Comparison of ENCODE assay signal across 11 cellular contexts in genomic region chr11:3989251-3989650, GRCh38.
A peak's percentile ranks its signal among the peaks of the same experiment; 100 is the strongest.
DNase-seq lines count a peak whose midpoint lies in the region; ATAC-seq and TF ChIP-seq lines count a peak whose summit lies in the region.
"Had no signal": no experiment of that assay in that cellular context is flagged by ENCODE, and none has a peak within 500 bp of the region (broad histone marks: within the 10 kb centered on the region; RNA-seq: fewer than 3 reads in every experiment).

No MANE protein-coding gene starts in this region.

- H3K9me3 ChIP-seq in DND-41 (ENCODE audit: insufficient read depth, low read length, severe bottlenecking) (peaks cover 10% of the 10 kb centered on the region), esophagus squamous epithelium (peaks cover 0 to 10% (median 6%) of the 10 kb centered on the region in 3 donors), neural progenitor cell (ENCODE audit: low read depth) (peaks cover 8% of the 10 kb centered on the region)

- ATAC-seq in DND-41 (ENCODE audit: insufficient read depth, low read depth) = no peak
- no peak for ATAC-seq in T-cell (replicated peaks in 1 of 4)

- CTCF ChIA-PET in T-cell (lab: Charles Lee) = interaction anchor here (0.7 to 1.7 kb wide), 5 partner anchors 30 to 136 kb away, joined by 3 to 9 read pairs (median 3); partner anchors contain the start of gene STIM1 (in 1 of the 2)

- H3K9me3 Mint-ChIP-seq in T-cell (peaks cover 0 to 9% (median 5%) of the 10 kb centered on the region in 3 donors), neural progenitor cell (peaks cover 17% of the 10 kb centered on the region)

- 33 to 63% methylated on average over 12 to 18 of the region's 25 CpGs for WGBS in esophagus squamous epithelium, 2 donors

- peak overlapping the region in 1 of 3 donors; percentile 49 for H3K4me3 Mint-ChIP-seq in T-cell
- H3K4me3 Mint-ChIP-seq in neural progenitor cell = no peak overlapping the region

- H3K36me3 ChIP-seq in DND-41 (ENCODE audit: insufficient read depth, low read length) = no peaks in the 10 kb centered on the region; the same call in 1 of the 2 replicates
- peaks cover 0 to 7% (median 0%) of the 10 kb centered on the region in 3 donors for H3K36me3 ChIP-seq in esophagus squamous epithelium
- peaks cover 2% of the 10 kb centered on the region for H3K36me3 ChIP-seq in neural progenitor cell

- intact Hi-C loops in esophagus squamous epithelium (cut with DNase I) = no loop called here

- H3K4me1 Mint-ChIP-seq in T-cell (peaks cover 74 to 78% (median 77%) of the 10 kb centered on the region in 3 donors), neural progenitor cell (no peaks in the 10 kb centered on the region)

- no peaks in the 10 kb centered on the region for H3K27me3 Mint-ChIP-seq in T-cell
- H3K27me3 Mint-ChIP-seq in neural progenitor cell (ENCODE audit: insufficient read depth, low read depth) = no peaks in the 10 kb centered on the region

- H2AFZ ChIP-seq in DND-41 (ENCODE audit: low read depth, low read length) (no peak overlapping the region), neural progenitor cell (replicated peaks) (no peak overlapping the region)

- H4K20me1 ChIP-seq in DND-41 (ENCODE audit: insufficient read depth, low read length) = no peaks in the 10 kb centered on the region
- no peaks in the 10 kb centered on the region for H4K20me1 ChIP-seq in neural progenitor cell (ENCODE audit: low read depth)

- H3K27ac Mint-ChIP-seq in T-cell (peak overlapping the region; percentile 75 to 80), neural progenitor cell (no peak overlapping the region)

- H3K9ac ChIP-seq in DND-41 (ENCODE audit: low read depth, low read length) = no peak overlapping the region
- no peak overlapping the region for H3K9ac ChIP-seq in neural progenitor cell
- H3K9ac ChIP-seq: BLaER1 treated with 17β-estradiol and CSF1 and Interleukin-3, amounts not matched to agents 10 nM and 100 nM had no signal

- H3K36me3 Mint-ChIP-seq in T-cell = peaks cover 25% of the 10 kb centered on the region
- H3K36me3 Mint-ChIP-seq in neural progenitor cell = peaks cover 5% of the 10 kb centered on the region

- no peak for TF ChIP-seq POLR2A in esophagus squamous epithelium (IDR thresholded peaks at IDR 0.05)

- peak overlapping the region; percentile 49; the same call in 1 of the 2 replicates for H3K27ac ChIP-seq in DND-41 (ENCODE audit: low read length)
- peak overlapping the region in 2 of 4 donors; percentile 64 to 68 for H3K27ac ChIP-seq in esophagus squamous epithelium
- H3K27ac ChIP-seq in neural progenitor cell = no peak overlapping the region
- H3K27ac ChIP-seq: BLaER1 treated with 17β-estradiol and CSF1 and Interleukin-3, amounts not matched to agents 10 nM and 100 nM had no signal

- H3K4me3 ChIP-seq in DND-41 (ENCODE audit: low read depth in 1 of 2, low read length in 2 of 2) (no peak overlapping the region), esophagus squamous epithelium (peak overlapping the region in 3 of 4 donors; percentile 27 to 56 (median 29)), neural progenitor cell (peak overlapping the region; percentile 11)
- H3K4me3 ChIP-seq: BLaER1 treated with 17β-estradiol and CSF1 and Interleukin-3, amounts not matched to agents 10 nM and 100 nM had no signal

- peak overlapping the region; percentile 8; the same call in 1 of the 2 replicates for H3K4me2 ChIP-seq in DND-41 (ENCODE audit: insufficient read depth, low read length)
- peak overlapping the region; percentile 55 for H3K4me2 ChIP-seq in neural progenitor cell
- H3K4me2 ChIP-seq: BLaER1 treated with 17β-estradiol and CSF1 and Interleukin-3, amounts not matched to agents 10 nM and 100 nM had no signal

- H3K27me3 ChIP-seq in DND-41 (ENCODE audit: insufficient read depth, low read length, poor library complexity) (no peaks in the 10 kb centered on the region), esophagus squamous epithelium (no peaks in the 10 kb centered on the region), neural progenitor cell (peaks cover 18% of the 10 kb centered on the region)
- H3K27me3 ChIP-seq: BLaER1 treated with 17β-estradiol and CSF1 and Interleukin-3, amounts not matched to agents 10 nM and 100 nM had no signal

- H3F3A ChIP-seq in neural progenitor cell (ENCODE audit: low read depth) = no peaks in the 10 kb centered on the region

- POLR2A ChIA-PET in T-cell (lab: Charles Lee) = interaction anchor here in 1 of 2 donors (0.7 kb wide), 1 partner anchor 72 kb away, joined by 3 read pairs; no protein-coding TSS in a partner anchor

- H3K4me1 ChIP-seq in DND-41 (ENCODE audit: insufficient read depth, low read length) (peaks cover 17% of the 10 kb centered on the region), esophagus squamous epithelium (peaks cover 0 to 63% (median 19%) of the 10 kb centered on the region in 3 donors), neural progenitor cell (peaks cover 3% of the 10 kb centered on the region)

- TF ChIP-seq CTCF in DND-41 (IDR thresholded peaks at IDR 0.05; ENCODE audit: borderline replicate concordance, extremely low read depth, low read length, poor library complexity, severe bottlenecking) (no peak), esophagus squamous epithelium (IDR thresholded peaks at IDR 0.05) (peak in 1 of 6 experiments; percentile 20), neural progenitor cell (IDR thresholded peaks at IDR 0.05) (no peak)

- DNase-seq in DND-41 (no peak), T-cell (no peak), esophagus squamous epithelium (lab: John Stamatoyannopoulos, UW) (no peak), neural progenitor cell (ENCODE audit: low spot score) (peak; percentile 33), NCI-H748 treated with DMSO at 0.1 percent for 48 hours (lab: John Stamatoyannopoulos, UW) (no peak), NCI-H1092 treated with DMSO at 0.1 percent for 48 hours (lab: John Stamatoyannopoulos, UW) (no peak), HuH-7.5 (ENCODE audit: low spot score) (no peak)
- no peak for DNase-seq in activated CD8-positive, alpha-beta memory T cell treated with anti-CD3 and anti-CD28 coated beads, Interleukin-2, amount 50 U/mL, for 4 hours
- DNase-seq: NCI-H1092, NCI-H510A treated with DMSO at 0.1 percent for 48 hours had no signal

- H3K79me2 ChIP-seq in DND-41 (ENCODE audit: insufficient read depth, low read length) (peaks cover 36% of the 10 kb centered on the region), neural progenitor cell (ENCODE audit: low read depth) (no peaks in the 10 kb centered on the region)

Comparison
In these comparisons a context has a peak if more than half of its experiments do, and no peak if none do; other contexts are left out.
1. H3K4me3 ChIP-seq: peak in esophagus squamous epithelium (3 of 4) and neural progenitor cell (single experiment); none in DND-41 (0 of 2).